Comparison of ENCODE assay signal across 13 cellular contexts in genomic region chr1:77134359-77134758, GRCh38.
"Had no signal": no experiment of that assay in that cellular context is flagged by ENCODE, and none has a peak within 500 bp of the region (broad histone marks: within the 10 kb centered on the region; RNA-seq: fewer than 3 reads in every experiment).

No MANE protein-coding gene starts in this region.

- H3K36me3 ChIP-seq: adrenal gland, upper lobe of right lung had no signal

- DNase-seq: activated naive CD4-positive, alpha-beta T cell treated with anti-CD3 and anti-CD28 coated beads, Interleukin-2, amount 10 ng/mL, durations not matched to agents 7 days and 5 days; cerebellar nuclear complex; left ventricle myocardium superior; mesendoderm; nephron progenitor cell; stimulated activated CD4-positive, alpha-beta T cell treated with anti-CD3 and anti-CD28 coated beads, Interleukin-4, amount 100 ng/mL, for 1 hour; stimulated activated CD8-positive, alpha-beta memory T cell treated with anti-CD3 and anti-CD28 coated beads, Interleukin-4, amount 100 ng/mL, for 48 hours; stimulated activated naive CD8-positive, alpha-beta T cell treated with anti-CD3 and anti-CD28 coated beads, Interleukin-15, Interleukin-2, amounts not matched to agents 100 U/mL and 50 U/mL, for 24 hours; upper lobe of right lung had no signal

- H3K9me3 ChIP-seq: adrenal gland, body of pancreas, upper lobe of right lung had no signal

- ATAC-seq: activated CD4-positive, CD25-positive, alpha-beta regulatory T cell treated with anti-CD3 and anti-CD28 coated beads, Interleukin-2, amount 50 U/mL, for 24 hours; body of pancreas; esophagus mucosa; stimulated activated naive CD8-positive, alpha-beta T cell treated with anti-CD3 and anti-CD28 coated beads, Interleukin-15, Interleukin-2, amounts not matched to agents 100 U/mL and 50 U/mL, for 24 hours; upper lobe of right lung had no signal

- H3K27me3 ChIP-seq: adrenal gland, body of pancreas, upper lobe of right lung had no signal

- H3K4me1 ChIP-seq: adrenal gland, body of pancreas, upper lobe of right lung had no signal

- H3K27ac ChIP-seq: adrenal gland, body of pancreas, upper lobe of right lung had no signal

- H3K4me3 ChIP-seq: adrenal gland, body of pancreas, upper lobe of right lung had no signal
